Comparison of ENCODE assay signal across 32 cellular contexts in the genomic region with DNA sequence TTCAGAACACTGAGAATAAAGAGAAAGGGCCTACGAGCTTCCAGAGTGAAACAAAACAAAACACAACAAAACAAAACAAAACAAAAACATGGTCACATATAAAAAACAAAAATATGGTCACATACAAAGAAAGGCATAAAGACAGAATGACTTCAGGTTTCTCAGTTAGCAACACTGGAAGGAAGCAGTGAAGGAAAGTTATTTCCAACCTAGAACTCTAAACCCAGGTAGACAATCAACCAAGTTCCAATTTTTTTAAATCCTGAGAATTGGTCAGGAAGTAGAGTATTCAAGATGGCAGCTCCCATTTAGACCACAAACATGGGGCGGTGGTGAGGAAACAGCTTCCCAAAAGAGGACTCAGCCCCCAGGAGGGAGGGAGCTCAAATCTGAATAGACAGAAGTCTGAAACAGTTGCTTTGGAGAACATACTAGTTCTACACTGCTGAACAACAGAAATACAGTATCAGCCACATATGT. TPM values are rescaled to one million over a fixed set of nuclear protein-coding genes. Genes with fewer than 3 reads are reported as not detected.
"Had no signal": no experiment of that assay in that cellular context is flagged by ENCODE, and none has a peak within 500 bp of the region (broad histone marks: within the 10 kb centered on the region; RNA-seq: fewer than 3 reads in every experiment).

No MANE protein-coding gene starts in this region.

- ATAC-seq: activated CD8-positive, alpha-beta T cell treated with anti-CD3 and anti-CD28 coated beads for 36 hours; activated naive CD8-positive, alpha-beta T cell treated with anti-CD3 and anti-CD28 coated beads, Interleukin-2, amount 50 U/mL, for 24 hours; activated T-cell treated with anti-CD3 and anti-CD28 coated beads, Interleukin-2, amount 50 U/mL, for 4 hours; activated T-helper 17 cell treated with anti-CD3 and anti-CD28 coated beads, Interleukin-2, amount 50 U/mL, for 72 hours; mucosa of descending colon; pancreas; stimulated activated memory B cell treated with anti-CD40 and anti-IgM and Interleukin-4, amounts not matched to agents 10 μg/mL and 1 μg/mL and 100 μg/mL, for 72 hours; stimulated activated naive CD8-positive, alpha-beta T cell treated with anti-CD3 and anti-CD28 coated beads, Interleukin-15, amount 100 ng/mL, for 72 hours; T-helper 17 cell; upper lobe of right lung; WTC11 had no signal

- H3K9me3 Mint-ChIP-seq: activated CD8-positive, alpha-beta T cell treated with anti-CD3 and anti-CD28 coated beads for 36 hours; activated naive CD4-positive, alpha-beta T cell treated with anti-CD3 and anti-CD28 coated beads, Interleukin-2, amount 50 U/mL, for 24 hours; activated naive CD8-positive, alpha-beta T cell treated with anti-CD3 and anti-CD28 coated beads, Interleukin-2, amount 50 U/mL, for 24 hours; activated T-cell treated with anti-CD3 and anti-CD28 coated beads, Interleukin-2, amount 50 U/mL, for 4 hours; activated T-helper 17 cell treated with anti-CD3 and anti-CD28 coated beads, Interleukin-2, amount 50 U/mL, for 72 hours; stimulated activated memory B cell treated with anti-CD40 and anti-IgM and Interleukin-4, amounts not matched to agents 10 μg/mL and 1 μg/mL and 100 μg/mL, for 72 hours; WTC11 had no signal

- H3K9me3 ChIP-seq: esophagus squamous epithelium, left ventricle myocardium inferior, mucosa of descending colon, pancreas, prostate gland, sigmoid colon, upper lobe of right lung had no signal

- H3K27me3 ChIP-seq: pancreas, sigmoid colon, upper lobe of right lung had no signal

- H3K4me3 Mint-ChIP-seq: activated CD4-positive, alpha-beta T cell treated with anti-CD3 and anti-CD28 coated beads, Interleukin-2, amount 10 ng/mL, durations not matched to agents 7 days and 5 days; activated CD8-positive, alpha-beta T cell treated with anti-CD3 and anti-CD28 coated beads for 36 hours; activated naive CD4-positive, alpha-beta T cell treated with anti-CD3 and anti-CD28 coated beads, Interleukin-2, amount 50 U/mL, for 24 hours; activated naive CD8-positive, alpha-beta T cell treated with anti-CD3 and anti-CD28 coated beads, Interleukin-2, amount 50 U/mL, for 24 hours; activated T-cell treated with anti-CD3 and anti-CD28 coated beads, Interleukin-2, amount 50 U/mL, for 4 hours; stimulated activated memory B cell treated with anti-CD40 and anti-IgM and Interleukin-4, amounts not matched to agents 10 μg/mL and 1 μg/mL and 100 μg/mL, for 72 hours; stimulated activated naive CD8-positive, alpha-beta T cell treated with anti-CD3 and anti-CD28 coated beads, Interleukin-15, amount 100 ng/mL, for 72 hours; T-helper 17 cell; WTC11 had no signal

- DNase-seq: activated CD4-positive, alpha-beta T cell treated with anti-CD3 and anti-CD28 coated beads for 1 hour; activated CD4-positive, alpha-beta T cell treated with anti-CD3 and anti-CD28 coated beads, Interleukin-2, amount 10 ng/mL, durations not matched to agents 7 days and 5 days; activated CD8-positive, alpha-beta T cell treated with anti-CD3 and anti-CD28 coated beads for 36 hours; activated gamma-delta T cell treated with Interleukin-2 at 50 U/mL for 16 hours; activated naive CD8-positive, alpha-beta T cell treated with anti-CD3 and anti-CD28 coated beads, Interleukin-2, amount 50 U/mL, for 24 hours; activated T-cell treated with anti-CD3 and anti-CD28 coated beads, Interleukin-2, amount 50 U/mL, for 4 hours; amygdala; caudate nucleus; esophagus squamous epithelium; glutamatergic neuron; left ventricle myocardium inferior; mucosa of descending colon; nucleus accumbens; pancreas; retina; sigmoid colon; small intestine; stimulated activated CD4-positive, alpha-beta T cell treated with anti-CD3 and anti-CD28 coated beads, Interleukin-1b, Interleukin-23, amount 100 ng/mL, for 48 hours; stimulated activated CD4-positive, alpha-beta T cell treated with anti-CD3 and anti-CD28 coated beads, Interleukin-4, amount 100 ng/mL, for 4 hours; stimulated activated CD8-positive, alpha-beta memory T cell treated with anti-CD3 and anti-CD28 coated beads, Interleukin-4, amount 100 ng/mL, for 48 hours; stimulated activated naive CD8-positive, alpha-beta T cell treated with anti-CD3 and anti-CD28 coated beads, Interleukin-15, amount 100 ng/mL, for 72 hours; substantia nigra; T-helper 17 cell; upper lobe of right lung had no signal

- H3K27ac ChIP-seq: epithelial cell of prostate, esophagus squamous epithelium, left ventricle myocardium inferior, pancreas, prostate gland, sigmoid colon, upper lobe of right lung had no signal

- H3K4me1 Mint-ChIP-seq: WTC11 had no signal

- H3K36me3 ChIP-seq: esophagus squamous epithelium, left ventricle myocardium inferior, pancreas, prostate gland, sigmoid colon, upper lobe of right lung had no signal

- H3K4me3 ChIP-seq: esophagus squamous epithelium, left ventricle myocardium inferior, lung, mucosa of descending colon, pancreas, prostate gland, sigmoid colon, upper lobe of right lung had no signal

- H3K27ac Mint-ChIP-seq: activated CD4-positive, alpha-beta T cell treated with anti-CD3 and anti-CD28 coated beads, Interleukin-2, amount 10 ng/mL, durations not matched to agents 7 days and 5 days; activated CD8-positive, alpha-beta T cell treated with anti-CD3 and anti-CD28 coated beads for 36 hours; activated naive CD4-positive, alpha-beta T cell treated with anti-CD3 and anti-CD28 coated beads, Interleukin-2, amount 50 U/mL, for 24 hours; activated naive CD8-positive, alpha-beta T cell treated with anti-CD3 and anti-CD28 coated beads, Interleukin-2, amount 50 U/mL, for 24 hours; activated T-helper 17 cell treated with anti-CD3 and anti-CD28 coated beads, Interleukin-2, amount 50 U/mL, for 72 hours; stimulated activated naive CD8-positive, alpha-beta T cell treated with anti-CD3 and anti-CD28 coated beads, Interleukin-15, amount 100 ng/mL, for 72 hours; T-helper 17 cell; WTC11 had no signal

- H3K4me1 ChIP-seq: esophagus squamous epithelium, left ventricle myocardium inferior, pancreas, prostate gland, sigmoid colon, upper lobe of right lung had no signal

- H3K36me3 Mint-ChIP-seq: activated naive CD4-positive, alpha-beta T cell treated with anti-CD3 and anti-CD28 coated beads, Interleukin-2, amount 50 U/mL, for 24 hours; stimulated activated memory B cell treated with anti-CD40 and anti-IgM and Interleukin-4, amounts not matched to agents 10 μg/mL and 1 μg/mL and 100 μg/mL, for 72 hours; WTC11 had no signal

RNA-seq across cellular contexts. Expression of gene DRC1, which starts 9.1 kb away (rescaled TPM):
- total RNA-seq: activated CD4-positive, alpha-beta T cell treated with anti-CD3 and anti-CD28 coated beads, Interleukin-2, amount 10 ng/mL, durations not matched to agents 7 days and 5 days; activated CD8-positive, alpha-beta T cell treated with anti-CD3 and anti-CD28 coated beads for 36 hours; activated T-cell treated with anti-CD3 and anti-CD28 coated beads, Interleukin-2, amount 50 U/mL, for 4 hours; activated T-helper 17 cell treated with anti-CD3 and anti-CD28 coated beads, Interleukin-2, amount 50 U/mL, for 72 hours; esophagus squamous epithelium; left ventricle myocardium inferior; mesenteric fat pad; mucosa of descending colon; pancreas; T-helper 17 cell; upper lobe of right lung had no signal
